Comparison of ENCODE assay signal across 23 cellular contexts in the genomic region with DNA sequence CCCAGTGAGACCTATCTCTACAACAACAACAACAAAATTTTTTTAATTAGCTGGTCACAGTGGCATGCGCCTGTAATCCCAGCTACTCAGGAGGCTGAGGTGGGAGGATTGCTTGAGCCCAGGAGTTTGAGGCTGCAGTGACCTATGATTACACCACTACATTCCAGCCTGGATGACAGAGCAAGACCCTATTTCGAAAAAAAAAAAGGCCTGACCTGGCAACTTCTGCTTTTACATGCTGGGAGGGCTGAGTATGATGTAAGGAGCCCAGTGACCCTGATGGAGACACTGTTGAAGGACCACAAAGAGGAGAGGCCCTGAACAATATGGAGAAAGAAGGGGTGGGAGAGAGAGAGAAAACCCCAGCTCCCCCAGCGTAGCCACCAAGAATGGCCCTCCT.
"Had no signal": no experiment of that assay in that cellular context is flagged by ENCODE, and none has a peak within 500 bp of the region (broad histone marks: within the 10 kb centered on the region; RNA-seq: fewer than 3 reads in every experiment).

No MANE protein-coding gene starts in this region.

- H3K4me1 ChIP-seq: left lung, spleen, thyroid gland had no signal

- H3K27ac ChIP-seq: dorsolateral prefrontal cortex, left lung, spleen, thyroid gland had no signal

- H3K9me3 ChIP-seq: left lung, spleen, thyroid gland had no signal

- ATAC-seq: activated T-cell treated with anti-CD3 and anti-CD28 coated beads, Interleukin-2, amount 50 U/mL, for 4 hours; left lung had no signal

- H3K36me3 ChIP-seq: left lung, spleen, thyroid gland had no signal

- FAIRE-seq: colon, kidney had no signal

- H3K9me3 Mint-ChIP-seq: activated naive CD4-positive, alpha-beta T cell treated with anti-CD3 and anti-CD28 coated beads for 36 hours; activated T-cell treated with anti-CD3 and anti-CD28 coated beads, Interleukin-2, amount 50 U/mL, for 4 hours had no signal

- H3K4me1 Mint-ChIP-seq: brain had no signal

- H3K4me3 Mint-ChIP-seq: activated CD4-positive, alpha-beta T cell treated with anti-CD3 and anti-CD28 coated beads, Interleukin-2, amount 10 ng/mL, durations not matched to agents 24 days and 14 days; activated naive CD4-positive, alpha-beta T cell treated with anti-CD3 and anti-CD28 coated beads for 36 hours; activated T-cell treated with anti-CD3 and anti-CD28 coated beads, Interleukin-2, amount 50 U/mL, for 4 hours; brain; endodermal cell; nephron progenitor cell had no signal

- DNase-seq: activated CD4-positive, alpha-beta T cell treated with anti-CD3 and anti-CD28 coated beads, Interleukin-2, amount 10 ng/mL, durations not matched to agents 24 days and 14 days; activated CD8-positive, alpha-beta memory T cell treated with anti-CD3 and anti-CD28 coated beads, Interleukin-2, amount 50 U/mL, for 4 hours; activated naive CD4-positive, alpha-beta T cell treated with anti-CD3 and anti-CD28 coated beads for 36 hours; activated T-cell treated with anti-CD3 and anti-CD28 coated beads, Interleukin-2, amount 50 U/mL, for 4 hours; anterior cingulate cortex; central memory CD4-positive, alpha-beta T cell; dorsolateral prefrontal cortex; endodermal cell; erythroblast; foreskin melanocyte; glutamatergic neuron; kidney; left lung; midbrain; nephron progenitor cell; occipital lobe; posterior cingulate gyrus; spleen; stimulated activated CD8-positive, alpha-beta memory T cell treated with anti-CD3 and anti-CD28 coated beads, Interleukin-4, amount 100 ng/mL, for 48 hours; stimulated activated naive CD4-positive, alpha-beta T cell; thyroid gland had no signal

- H3K27ac Mint-ChIP-seq: activated CD4-positive, alpha-beta T cell treated with anti-CD3 and anti-CD28 coated beads, Interleukin-2, amount 10 ng/mL, durations not matched to agents 24 days and 14 days; activated naive CD4-positive, alpha-beta T cell treated with anti-CD3 and anti-CD28 coated beads for 36 hours; brain; endodermal cell; nephron progenitor cell had no signal

- H3K4me3 ChIP-seq: dorsolateral prefrontal cortex, left lung, spleen, thyroid gland had no signal

- H3K27me3 ChIP-seq: dorsolateral prefrontal cortex, left lung, spleen, thyroid gland had no signal

- H3K36me3 Mint-ChIP-seq: brain had no signal
